22 cellular contexts compared by ENCODE assay signal in the genomic region with DNA sequence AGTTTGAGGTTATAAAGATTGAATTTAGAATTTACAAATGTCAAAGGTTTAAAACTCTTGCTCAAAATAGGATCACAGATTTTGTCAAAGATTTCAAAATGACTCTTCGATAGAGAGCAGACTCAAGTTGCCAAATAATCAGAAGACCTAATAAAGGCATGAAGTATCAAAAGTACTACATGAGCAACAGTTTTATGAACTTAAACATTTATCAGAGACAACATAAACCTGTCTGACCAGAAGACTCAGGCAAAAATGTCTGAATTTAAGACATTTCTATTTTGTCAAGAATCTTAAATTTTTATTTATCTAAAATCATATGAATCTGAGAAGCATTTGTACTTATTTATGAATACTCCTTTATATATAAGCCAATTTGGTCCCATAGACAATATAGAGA.
DNase-seq lines count a peak whose midpoint lies in the region; ATAC-seq and TF ChIP-seq lines count a peak whose summit lies in the region.
"Had no signal": no experiment of that assay in that cellular context is flagged by ENCODE, and none has a peak within 500 bp of the region (broad histone marks: within the 10 kb centered on the region; RNA-seq: fewer than 3 reads in every experiment).

No MANE protein-coding gene starts in this region.

- no peaks in the 10 kb centered on the region for H3K36me3 ChIP-seq in HCT116 (ENCODE audit: control insufficient read depth in 1 of 2, insufficient read depth in 2 of 2, low read length in 2 of 2)
- no peaks in the 10 kb centered on the region for H3K36me3 ChIP-seq in HEK293 (ENCODE audit: control insufficient read depth in 2 of 2, insufficient read depth in 1 of 2, low read length in 2 of 2)
- H3K36me3 ChIP-seq: BE2C, BLaER1 had no signal

- no peak overlapping the region for H3K4me3 ChIP-seq in HCT116 (replicated peaks in 1 of 2; ENCODE audit: low read depth in 1 of 2, low read length in 2 of 2)
- no peak overlapping the region for H3K4me3 ChIP-seq in HEK293 (ENCODE audit: low read depth, low read length)
- H3K4me3 ChIP-seq: BLaER1, GM12878 had no signal

- H3K79me2 ChIP-seq in HCT116 (ENCODE audit: insufficient read depth, low read length) = no peaks in the 10 kb centered on the region

- TF ChIP-seq CTCF in HCT116 (IDR thresholded peaks at IDR 0.05 in 2 of 3, conservative IDR thresholded peaks at IDR 0.05 in 1 of 3; ENCODE audit: borderline replicate concordance in 1 of 3, insufficient read depth in 1 of 3, low read depth in 2 of 3, low read length in 2 of 3) (no peak), HEK293 (tag by site-specific recombination; IDR thresholded peaks at IDR 0.05) (no peak)

- no peaks in the 10 kb centered on the region for H3K9me2 ChIP-seq in HCT116 (ENCODE audit: insufficient read depth)

- no peak overlapping the region for H3K9ac ChIP-seq in HCT116 (ENCODE audit: low read length)
- H3K9ac ChIP-seq: BLaER1 had no signal

- H4K20me1 ChIP-seq in HCT116 (ENCODE audit: insufficient read depth) = no peaks in the 10 kb centered on the region
- H4K20me1 ChIP-seq: BLaER1 had no signal

- no peaks in the 10 kb centered on the region for H3K27me3 ChIP-seq in HCT116 (ENCODE audit: insufficient read depth, low read length)
- H3K27me3 ChIP-seq: BE2C, BLaER1 had no signal

- POLR2A ChIA-PET in HCT116 (lab: Charles Lee) = no interaction called here
- POLR2A ChIA-PET in HEK293 (lab: Yijun Ruan, JAX) = no interaction called here

- peaks cover 14 to 24% of the 10 kb centered on the region in 2 experiments; a peak in 2 of 4 replicates for H3K9me3 ChIP-seq in HCT116 (ENCODE audit: control insufficient read depth in 1 of 2, insufficient read depth in 1 of 2, low read depth in 1 of 2, low read length in 2 of 2)
- H3K9me3 ChIP-seq in HEK293 (ENCODE audit: control insufficient read depth, insufficient read depth, low read depth, low read length) = no peaks in the 10 kb centered on the region
- H3K9me3 ChIP-seq: BE2C had no signal

- no peak overlapping the region for H3K27ac ChIP-seq in HCT116 (ENCODE audit: low read depth, low read length)
- no peak overlapping the region for H3K27ac ChIP-seq in HEK293 (ENCODE audit: extremely low read depth, low read depth, low read length)
- H3K27ac ChIP-seq: BLaER1 had no signal

- intact Hi-C loops in HCT116 (cut with micrococcal nuclease) = no loop called here

- H3K4me2 ChIP-seq in HCT116 (ENCODE audit: low read length) = no peak overlapping the region
- H3K4me2 ChIP-seq: BLaER1 had no signal

- TF ChIP-seq POLR2A in HCT116 (IDR thresholded peaks at IDR 0.05; ENCODE audit: borderline replicate concordance, extremely low read depth, insufficient read depth, insufficient read length) = no peak

- ATAC-seq in HCT116 = no peak
- ATAC-seq: GM12878 had no signal

- H2AFZ ChIP-seq in HCT116 (ENCODE audit: low read depth, low read length, poor library complexity, severe bottlenecking) = no peak overlapping the region

- H3K4me1 ChIP-seq in HCT116 (ENCODE audit: control insufficient read depth in 1 of 2, insufficient read depth in 2 of 2, low read length in 2 of 2) = peaks cover 19 to 34% of the 10 kb centered on the region in 2 experiments; a peak in 3 of 4 replicates
- H3K4me1 ChIP-seq in HEK293 (ENCODE audit: control insufficient read depth, insufficient read depth, low read length) = no peaks in the 10 kb centered on the region
- H3K4me1 ChIP-seq: BE2C, BLaER1 had no signal

- RAD21 ChIA-PET in HCT116 (lab: Charles Lee; ENCODE audit: low non-redundant PET in 1 of 2, low total read pairs in 2 of 2, uncharacterized antibody in 2 of 2, unreplicated experiment in 2 of 2) = no interaction called here

- DNase-seq in HCT116 (ENCODE audit: low read depth, low spot score) = no peak
- peak; percentile 33 for DNase-seq in renal cortical epithelial cell (ENCODE audit: low read depth)
- no peak for DNase-seq in NCI-H187 (lab: John Stamatoyannopoulos, UW)
- DNase-seq in Kasumi-1 (lab: John Stamatoyannopoulos, UW) = no peak
- DNase-seq: 8988T; ACHN; BE2C; C1 segment of cervical spinal cord; CD4-positive, alpha-beta memory T cell; CD4-positive, CD25-positive, alpha-beta regulatory T cell; CD8-positive, alpha-beta memory T cell; COR-L47; DMS 273 treated with DMSO at 0.1 percent for 48 hours; DMS153; DMS53; DMS79; DND-41; EL; GDM1 had no signal

- CTCF ChIA-PET in HCT116 (lab: Charles Lee) = no interaction called here
- CTCF ChIA-PET in HEK293 (lab: Yijun Ruan, JAX) = interaction anchor here (1.3 kb wide), 1 partner anchor 10 kb away, joined by 3 read pairs; no protein-coding TSS in a partner anchor

- BruUV-seq in HCT116 (replicated peaks; lab: Mats Ljungman, UMichigan) = no TSS peak

- no peak for TF ChIP-seq RAD21 in HCT116 (IDR thresholded peaks at IDR 0.05; ENCODE audit: low read depth)

TF ChIP-seq in HCT116, 20 proteins besides CTCF, POLR2A, EP300 and RAD21:
- TF ChIP-seq CBX3 (IDR thresholded peaks at IDR 0.05; ENCODE audit: low read depth) (peak; percentile 95), SP1 (IDR thresholded peaks at IDR 0.05; ENCODE audit: low read depth) (no peak), CEBPB (IDR thresholded peaks at IDR 0.05; ENCODE audit: low read depth) (no peak), ZNF274 (IDR thresholded peaks at IDR 0.05; ENCODE audit: low read depth, low read length) (no peak), POLR2AphosphoS5 (IDR thresholded peaks at IDR 0.05; ENCODE audit: low read depth, low read length) (no peak), ELF1 (IDR thresholded peaks at IDR 0.05; ENCODE audit: borderline replicate concordance, low read depth) (no peak), ZFX (IDR thresholded peaks at IDR 0.05) (no peak), TCF7L2 (IDR thresholded peaks at IDR 0.05; ENCODE audit: borderline replicate concordance, extremely low read depth, insufficient read depth, insufficient read length) (no peak), EZH2 (IDR thresholded peaks at IDR 0.05) (no peak), FOSL1 (IDR thresholded peaks at IDR 0.05; ENCODE audit: low read depth) (peak; percentile 15; the same call in 1 of the 2 replicates)
- TF ChIP-seq, protein P1, sequence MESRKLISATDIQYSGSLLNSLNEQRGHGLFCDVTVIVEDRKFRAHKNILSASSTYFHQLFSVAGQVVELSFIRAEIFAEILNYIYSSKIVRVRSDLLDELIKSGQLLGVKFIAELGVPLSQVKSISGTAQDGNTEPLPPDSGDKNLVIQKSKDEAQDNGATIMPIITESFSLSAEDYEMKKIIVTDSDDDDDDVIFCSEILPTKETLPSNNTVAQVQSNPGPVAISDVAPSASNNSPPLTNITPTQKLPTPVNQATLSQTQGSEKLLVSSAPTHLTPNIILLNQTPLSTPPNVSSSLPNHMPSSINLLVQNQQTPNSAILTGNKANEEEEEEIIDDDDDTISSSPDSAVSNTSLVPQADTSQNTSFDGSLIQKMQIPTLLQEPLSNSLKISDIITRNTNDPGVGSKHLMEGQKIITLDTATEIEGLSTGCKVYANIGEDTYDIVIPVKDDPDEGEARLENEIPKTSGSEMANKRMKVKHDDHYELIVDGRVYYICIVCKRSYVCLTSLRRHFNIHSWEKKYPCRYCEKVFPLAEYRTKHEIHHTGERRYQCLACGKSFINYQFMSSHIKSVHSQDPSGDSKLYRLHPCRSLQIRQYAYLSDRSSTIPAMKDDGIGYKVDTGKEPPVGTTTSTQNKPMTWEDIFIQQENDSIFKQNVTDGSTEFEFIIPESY (IDR thresholded peaks at IDR 0.05; ENCODE audit: extremely low read depth, insufficient replicate concordance, low read length) = no peak

TF ChIP-seq in HEK293, 187 proteins besides CTCF, POLR2A, EP300 and RAD21:
- TF ChIP-seq ZNF274 (IDR thresholded peaks at IDR 0.05; ENCODE audit: low read length) (no peak), ZNF274 (tag by site-specific recombination; IDR thresholded peaks at IDR 0.05; ENCODE audit: borderline replicate concordance) (no peak), ZNF112 (tag by site-specific recombination; IDR thresholded peaks at IDR 0.05) (no peak), SETDB1 (IDR thresholded peaks at IDR 0.05; ENCODE audit: insufficient read length, low read length) (peak; percentile 99), ZEB2 (tag by site-specific recombination; IDR thresholded peaks at IDR 0.05) (no peak), ZNF585B (tag by site-specific recombination; IDR thresholded peaks at IDR 0.05) (no peak), SCRT2 (tag by site-specific recombination; IDR thresholded peaks at IDR 0.05) (0 out of 2 replicates have a peak, but pooled peaks have one; percentile 31), TRIM28 (IDR thresholded peaks at IDR 0.05; ENCODE audit: borderline replicate concordance, low read length) (peak; percentile 90), ZNF549 (tag by site-specific recombination; IDR thresholded peaks at IDR 0.05) (peak; percentile 36; the same call in 1 of the 2 replicates), ZNF529 (tag by site-specific recombination; IDR thresholded peaks at IDR 0.05; ENCODE audit: insufficient replicate concordance) (no peak), ZBTB17 (tag by site-specific recombination; IDR thresholded peaks at IDR 0.05) (no peak)
- TF ChIP-seq, protein P2, sequence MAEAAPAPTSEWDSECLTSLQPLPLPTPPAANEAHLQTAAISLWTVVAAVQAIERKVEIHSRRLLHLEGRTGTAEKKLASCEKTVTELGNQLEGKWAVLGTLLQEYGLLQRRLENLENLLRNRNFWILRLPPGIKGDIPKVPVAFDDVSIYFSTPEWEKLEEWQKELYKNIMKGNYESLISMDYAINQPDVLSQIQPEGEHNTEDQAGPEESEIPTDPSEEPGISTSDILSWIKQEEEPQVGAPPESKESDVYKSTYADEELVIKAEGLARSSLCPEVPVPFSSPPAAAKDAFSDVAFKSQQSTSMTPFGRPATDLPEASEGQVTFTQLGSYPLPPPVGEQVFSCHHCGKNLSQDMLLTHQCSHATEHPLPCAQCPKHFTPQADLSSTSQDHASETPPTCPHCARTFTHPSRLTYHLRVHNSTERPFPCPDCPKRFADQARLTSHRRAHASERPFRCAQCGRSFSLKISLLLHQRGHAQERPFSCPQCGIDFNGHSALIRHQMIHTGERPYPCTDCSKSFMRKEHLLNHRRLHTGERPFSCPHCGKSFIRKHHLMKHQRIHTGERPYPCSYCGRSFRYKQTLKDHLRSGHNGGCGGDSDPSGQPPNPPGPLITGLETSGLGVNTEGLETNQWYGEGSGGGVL (tag by site-specific recombination; IDR thresholded peaks at IDR 0.05) = no peak
- TF ChIP-seq, protein P3, sequence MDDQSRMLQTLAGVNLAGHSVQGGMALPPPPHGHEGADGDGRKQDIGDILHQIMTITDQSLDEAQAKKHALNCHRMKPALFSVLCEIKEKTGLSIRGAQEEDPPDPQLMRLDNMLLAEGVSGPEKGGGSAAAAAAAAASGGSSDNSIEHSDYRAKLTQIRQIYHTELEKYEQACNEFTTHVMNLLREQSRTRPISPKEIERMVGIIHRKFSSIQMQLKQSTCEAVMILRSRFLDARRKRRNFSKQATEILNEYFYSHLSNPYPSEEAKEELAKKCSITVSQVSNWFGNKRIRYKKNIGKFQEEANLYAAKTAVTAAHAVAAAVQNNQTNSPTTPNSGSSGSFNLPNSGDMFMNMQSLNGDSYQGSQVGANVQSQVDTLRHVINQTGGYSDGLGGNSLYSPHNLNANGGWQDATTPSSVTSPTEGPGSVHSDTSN (CRISPR knock-in tag; IDR thresholded peaks at IDR 0.05) = no peak
